Comparison of ENCODE assay signal across 34 cellular contexts in genomic region chr9:11805969-11806368, GRCh38.
A peak's percentile ranks its signal among the peaks of the same experiment; 100 is the strongest.
DNase-seq lines count a peak whose midpoint lies in the region; ATAC-seq, FAIRE-seq and TF ChIP-seq lines count a peak whose summit lies in the region.
"Had no signal": no experiment of that assay in that cellular context is flagged by ENCODE, and none has a peak within 500 bp of the region (broad histone marks: within the 10 kb centered on the region; RNA-seq: fewer than 3 reads in every experiment).

No MANE protein-coding gene starts in this region.

- H2BK120ac ChIP-seq in H1 (replicated peaks; ENCODE audit: low read depth, low read length): no peak overlapping the region

- no peaks in the 10 kb centered on the region for H4K20me1 ChIP-seq in H1 (replicated peaks in 1 of 2; ENCODE audit: control insufficient read depth in 1 of 2, insufficient read depth in 2 of 2, low read length in 2 of 2)
- H4K20me1 ChIP-seq: BLaER1; BLaER1 treated with 17β-estradiol and CSF1 and Interleukin-3, amounts not matched to agents 10 nM and 100 nM had no signal

- TF ChIP-seq POLR2A in H1 (IDR thresholded peaks at IDR 0.05; ENCODE audit: control extremely low read depth in 1 of 2, low read depth in 2 of 2, low read length in 2 of 2): no peak

- H3K27me3 ChIP-seq in right atrium auricular region: no peaks in the 10 kb centered on the region
- H3K27me3 ChIP-seq in right cardiac atrium (ENCODE audit: control insufficient read depth, insufficient read depth): no peaks in the 10 kb centered on the region
- H3K27me3 ChIP-seq in H1 (replicated peaks in 1 of 4; ENCODE audit: control insufficient read depth in 3 of 4, extremely low read depth in 1 of 4, insufficient read depth in 3 of 4, low read length in 3 of 4): no peaks in the 10 kb centered on the region
- H3K27me3 ChIP-seq: BE2C; BLaER1; BLaER1 treated with 17β-estradiol and CSF1 and Interleukin-3, amounts not matched to agents 10 nM and 100 nM had no signal

- no peaks in the 10 kb centered on the region for H3K23me2 ChIP-seq in H1 (ENCODE audit: low read depth, low read length)

- H2BK12ac ChIP-seq in H1 (ENCODE audit: low read depth, low read length): no peak overlapping the region

- H3K27ac ChIP-seq in right atrium auricular region (peak overlapping the region; percentile 11 to 53), right cardiac atrium (ENCODE audit: low read length) (peak overlapping the region; percentile 45), H1 (ENCODE audit: low read depth, low read length) (no peak overlapping the region)
- H3K27ac ChIP-seq: 22Rv1; A549; BLaER1; BLaER1 treated with 17β-estradiol and CSF1 and Interleukin-3, amounts not matched to agents 10 nM and 100 nM; C4-2B had no signal

- H3K56ac ChIP-seq in H1 (replicated peaks; ENCODE audit: insufficient read length, low read depth, low read length): no peak overlapping the region

- WGBS in right cardiac atrium: 32% methylated on average over 5 of the region's 5 CpGs
- 84% methylated on average over 5 of the region's 5 CpGs; no CpG with 5 or more reads in 1 of the 2 experiments for WGBS in H1 (ENCODE audit: extremely low coverage in 1 of 2, insufficient coverage in 1 of 2, insufficient read length in 1 of 2, insufficient replicate concordance in 2 of 2, low coverage in 1 of 2, low lambda C conversion rate in 2 of 2, missing lambda C conversion rate in 1 of 2), 2 experiments

- H3K79me2 ChIP-seq in H1 (ENCODE audit: control insufficient read depth in 1 of 2, insufficient read depth in 2 of 2, low read length in 2 of 2): no peaks in the 10 kb centered on the region

- no peak overlapping the region for H2BK5ac ChIP-seq in H1 (ENCODE audit: low read depth, low read length)

- no peak overlapping the region for H3K18ac ChIP-seq in H1 (ENCODE audit: extremely low read depth, low read length)

- no peak overlapping the region for H3K9ac ChIP-seq in H1 (replicated peaks in 1 of 4; ENCODE audit: extremely low read depth in 1 of 4, low read depth in 3 of 4, low read length in 3 of 4)
- H3K9ac ChIP-seq: BLaER1; BLaER1 treated with 17β-estradiol and CSF1 and Interleukin-3, amounts not matched to agents 10 nM and 100 nM had no signal

- no peak overlapping the region for H2AK5ac ChIP-seq in H1 (ENCODE audit: low read depth, low read length)

- no peak for FAIRE-seq in H1 (lab: Jason Lieb, UNC)
- FAIRE-seq: A549, D721Med had no signal

- no peak overlapping the region for H4K5ac ChIP-seq in H1 (ENCODE audit: insufficient read length, low read depth, low read length)

- no peak overlapping the region for H2BK20ac ChIP-seq in H1 (ENCODE audit: low read length)

- CTCF ChIA-PET in H1 (lab: Charles Lee; ENCODE audit: partially characterized antibody): no interaction called here

- H3K4ac ChIP-seq in H1 (replicated peaks; ENCODE audit: insufficient read length, low read depth, low read length): no peak overlapping the region

- ATAC-seq in left cardiac atrium: peak; percentile 98 to 99
- no peak for ATAC-seq in Right ventricle myocardium superior (ENCODE audit: poor library complexity)
- peak; percentile 92 to 97 for ATAC-seq in right cardiac atrium
- ATAC-seq in Right ventricle myocardium inferior: no peak
- ATAC-seq: A549; CD8-positive, alpha-beta T cell had no signal

- no peak overlapping the region for H3K23ac ChIP-seq in H1 (ENCODE audit: insufficient read length)

- H3K79me1 ChIP-seq in H1 (ENCODE audit: low read depth, low read length): no peaks in the 10 kb centered on the region

- H3K9me3 ChIP-seq in right atrium auricular region: peaks cover 0 to 15% of the 10 kb centered on the region in 2 donors
- no peaks in the 10 kb centered on the region for H3K9me3 ChIP-seq in right cardiac atrium (ENCODE audit: control insufficient read depth, low read length)
- H3K9me3 ChIP-seq in H1 (ENCODE audit: insufficient read depth in 2 of 2, low read depth in 1 of 2, low read length in 1 of 2): 0 out of 4 replicates have a peak, but pooled peaks cover 0 to 2% of the 10 kb centered on the region in 2 experiments
- H3K9me3 ChIP-seq: BE2C; BLaER1; BLaER1 treated with 17β-estradiol and CSF1 and Interleukin-3, amounts not matched to agents 10 nM and 100 nM; Caco-2 had no signal

- H3K4me2 ChIP-seq in H1 (ENCODE audit: insufficient read depth in 1 of 2, low read depth in 2 of 2, low read length in 2 of 2): no peak overlapping the region
- H3K4me2 ChIP-seq: A549; BLaER1; BLaER1 treated with 17β-estradiol and CSF1 and Interleukin-3, amounts not matched to agents 10 nM and 100 nM had no signal

- DNase-seq in left cardiac atrium: peak; percentile 24
- no peak for DNase-seq in Right ventricle myocardium superior
- DNase-seq in right atrium auricular region (ENCODE audit: low spot score): no peak
- DNase-seq in cardiac septum (ENCODE audit: low spot score): no peak
- DNase-seq in right cardiac atrium: no peak
- DNase-seq in Right ventricle myocardium inferior (ENCODE audit: missing footprints): no peak
- DNase-seq in H1 (ENCODE audit: low read depth in 1 of 2, low spot score in 2 of 2): no peak
- DNase-seq in dedifferentiated amniotic fluid mesenchymal stem cell (ENCODE audit: extremely low spot score): no peak
- DNase-seq: 8988T; ACHN; AML-193; BE2C; C1 segment of cervical spinal cord; Caco-2; Calu3; CD4-positive, alpha-beta memory T cell; CD4-positive, alpha-beta T cell; CD4-positive, CD25-positive, alpha-beta regulatory T cell; CD8-positive, alpha-beta memory T cell; CD8-positive, alpha-beta T cell; COR-L47; DMS 273 treated with DMSO at 0.1 percent for 48 hours; DMS153; DMS53; DMS79; DMS79 treated with DMSO at 0.1 percent for 48 hours; DND-41; EL had no signal

- H3K14ac ChIP-seq in H1 (ENCODE audit: insufficient read length): no peak overlapping the region

- H3K36me3 ChIP-seq in right atrium auricular region (no peaks in the 10 kb centered on the region), H1 (ENCODE audit: control insufficient read depth in 2 of 4, insufficient read depth in 4 of 4, low read length in 3 of 4) (no peaks in the 10 kb centered on the region)
- H3K36me3 ChIP-seq: BE2C; BLaER1; BLaER1 treated with 17β-estradiol and CSF1 and Interleukin-3, amounts not matched to agents 10 nM and 100 nM had no signal

- H3K4me3 ChIP-seq in right atrium auricular region (no peak overlapping the region), right cardiac atrium (ENCODE audit: low read length) (no peak overlapping the region), H1 (ENCODE audit: extremely low read depth in 1 of 4, insufficient read depth in 2 of 4, low read depth in 3 of 4, low read length in 4 of 4) (no peak overlapping the region)
- H3K4me3 ChIP-seq: A549; BLaER1; BLaER1 treated with 17β-estradiol and CSF1 and Interleukin-3, amounts not matched to agents 10 nM and 100 nM had no signal

- TF ChIP-seq CTCF in right atrium auricular region (IDR thresholded peaks at IDR 0.05): no peak
- TF ChIP-seq CTCF in H1 (IDR thresholded peaks at IDR 0.05; ENCODE audit: control extremely low read depth in 1 of 3, insufficient read depth in 1 of 3, low read depth in 1 of 3, low read length in 3 of 3): no peak

- POLR2A ChIA-PET in H1 (lab: Charles Lee; ENCODE audit: partially characterized antibody): no interaction called here

- no peak overlapping the region for H4K8ac ChIP-seq in H1 (ENCODE audit: extremely low read depth, insufficient read depth, low read length)

- TF ChIP-seq EP300 in H1 (IDR thresholded peaks at IDR 0.05; ENCODE audit: borderline replicate concordance in 1 of 2, low read depth in 2 of 2, low read length in 2 of 2): no peak

- H2AFZ ChIP-seq in H1 (ENCODE audit: low read length): peak overlapping the region; percentile 29; the same call in 1 of the 2 replicates

- H2BK15ac ChIP-seq in H1 (ENCODE audit: low read length): no peak overlapping the region

- no peaks in the 10 kb centered on the region for H3K4me1 ChIP-seq in right atrium auricular region
- no peaks in the 10 kb centered on the region for H3K4me1 ChIP-seq in right cardiac atrium (ENCODE audit: control insufficient read depth, insufficient read depth, low read length)
- no peaks in the 10 kb centered on the region for H3K4me1 ChIP-seq in H1 (replicated peaks in 1 of 4; ENCODE audit: control insufficient read depth in 3 of 4, insufficient read depth in 4 of 4, low read length in 3 of 4)
- H3K4me1 ChIP-seq: A549, BE2C, BLaER1, Caco-2 had no signal

- intact Hi-C loops in left cardiac atrium (cut with DNase I) (no loop called here), Right ventricle myocardium superior (cut with DNase I) (no loop called here), cardiac septum (cut with DNase I) (no loop called here), right cardiac atrium (cut with DNase I) (no loop called here), Right ventricle myocardium inferior (cut with DNase I) (no loop called here)

- TF ChIP-seq RAD21 in H1 (IDR thresholded peaks at IDR 0.05 in 1 of 2, conservative IDR thresholded peaks at IDR 0.05 in 1 of 2; ENCODE audit: low read depth in 2 of 2, low read length in 2 of 2): no peak

- no peak overlapping the region for H4K91ac ChIP-seq in H1 (replicated peaks; ENCODE audit: insufficient read length, low read length)

TF ChIP-seq in H1, 55 proteins besides CTCF, POLR2A, EP300 and RAD21:
- TF ChIP-seq RXRA (IDR thresholded peaks at IDR 0.05; ENCODE audit: insufficient read depth, low read depth, low read length) (no peak), RNF2 (IDR thresholded peaks at IDR 0.05; ENCODE audit: borderline replicate concordance, low read depth, low read length, missing control alignments, poor library complexity, severe bottlenecking) (no peak), TAF1 (IDR thresholded peaks at IDR 0.05; ENCODE audit: low read depth, low read length) (no peak), CBX8 (IDR thresholded peaks at IDR 0.05; ENCODE audit: borderline replicate concordance, low read depth, low read length) (no peak), RFX5 (IDR thresholded peaks at IDR 0.05; ENCODE audit: borderline replicate concordance, low read depth, low read length) (no peak)

Comparison
In these comparisons a context has a peak if more than half of its experiments do, and no peak if none do; other contexts are left out.
1. ATAC-seq: peak in left cardiac atrium (2 of 2) and right cardiac atrium (2 of 2); none in Right ventricle myocardium superior (single experiment) and Right ventricle myocardium inferior (single experiment).